ENCODE assay signal across 23 cellular contexts in the genomic region with DNA sequence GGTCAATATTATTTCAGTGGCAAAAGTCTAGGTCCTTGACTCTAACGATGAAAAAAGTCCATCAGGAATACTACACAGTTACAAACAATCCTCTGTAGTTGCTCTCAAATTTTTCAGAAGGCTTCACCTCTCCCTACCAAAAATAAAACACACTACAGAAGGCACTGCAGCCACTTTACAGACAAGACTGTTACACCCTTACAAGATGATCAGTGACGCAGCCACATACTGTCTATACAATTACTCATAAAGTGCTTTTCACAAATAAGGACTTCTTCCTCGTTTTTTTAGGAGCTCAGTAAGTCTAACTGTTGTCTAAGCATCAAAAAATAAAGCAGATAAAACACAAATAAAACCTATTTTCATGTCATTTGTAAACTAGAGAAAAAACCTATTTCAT. TPM values are rescaled to one million over a fixed set of nuclear protein-coding genes. Genes with fewer than 3 reads are reported as not detected.
DNase-seq lines count a peak whose midpoint lies in the region; ATAC-seq and TF ChIP-seq lines count a peak whose summit lies in the region.
"Had no signal": no experiment of that assay in that cellular context is flagged by ENCODE, and none has a peak within 500 bp of the region (broad histone marks: within the 10 kb centered on the region; RNA-seq: fewer than 3 reads in every experiment).

No MANE protein-coding gene starts in this region.

- peak overlapping the region; percentile 76 for H3K27ac Mint-ChIP-seq in activated T-cell treated with anti-CD3 and anti-CD28 coated beads, Interleukin-2, amount 50 U/mL, for 24 hours
- peak overlapping the region; percentile 88 for H3K27ac Mint-ChIP-seq in CD4-positive, alpha-beta T cell
- peak overlapping the region; percentile 27 for H3K27ac Mint-ChIP-seq in T-helper 17 cell
- peak overlapping the region in 8 of 9 donors; percentile 83 to 94 (median 88) for H3K27ac Mint-ChIP-seq in naive thymus-derived CD4-positive, alpha-beta T cell
- H3K27ac Mint-ChIP-seq: B cell had no signal

- H3K27me3 Mint-ChIP-seq in activated T-cell treated with anti-CD3 and anti-CD28 coated beads, Interleukin-2, amount 50 U/mL, for 24 hours: no peaks in the 10 kb centered on the region
- no peaks in the 10 kb centered on the region for H3K27me3 Mint-ChIP-seq in CD4-positive, alpha-beta T cell
- no peaks in the 10 kb centered on the region for H3K27me3 Mint-ChIP-seq in T-helper 17 cell
- H3K27me3 Mint-ChIP-seq in naive thymus-derived CD4-positive, alpha-beta T cell: no peaks in the 10 kb centered on the region
- H3K27me3 Mint-ChIP-seq: B cell had no signal

- POLR2A ChIA-PET in CD4-positive, alpha-beta T cell (lab: Charles Lee): interaction anchor here (0.8 to 3.1 kb wide), 8 partner anchors 9 to 291 kb away, joined by 3 to 20 read pairs (median 7); partner anchors contain the start of genes ADCK2, MRPS33 and NDUFB2
- POLR2A ChIA-PET in naive thymus-derived CD4-positive, alpha-beta T cell (lab: Charles Lee): interaction anchor here (1.2 to 3.0 kb wide), 7 partner anchors 16 to 291 kb away, joined by 4 to 21 read pairs (median 13); partner anchors contain the start of genes ADCK2, MRPS33 and NDUFB2

- H3K9me3 Mint-ChIP-seq in activated T-cell treated with anti-CD3 and anti-CD28 coated beads, Interleukin-2, amount 50 U/mL, for 24 hours: no peaks in the 10 kb centered on the region
- no peaks in the 10 kb centered on the region for H3K9me3 Mint-ChIP-seq in CD4-positive, alpha-beta T cell
- H3K9me3 Mint-ChIP-seq in naive thymus-derived CD4-positive, alpha-beta T cell: no peaks in the 10 kb centered on the region
- H3K9me3 Mint-ChIP-seq: CD14-positive monocyte had no signal

- ATAC-seq in CD4-positive, alpha-beta T cell (ENCODE audit: poor library complexity): peak; percentile 65
- no peak for ATAC-seq in T-helper 17 cell
- ATAC-seq in naive thymus-derived CD4-positive, alpha-beta T cell: peak; percentile 30

- H3K9me3 ChIP-seq in CD4-positive, alpha-beta T cell (ENCODE audit: control insufficient read depth, low read length): no peaks in the 10 kb centered on the region
- no peaks in the 10 kb centered on the region for H3K9me3 ChIP-seq in T-helper 17 cell (ENCODE audit: control insufficient read depth, low read length, poor library complexity, severe bottlenecking)
- no peaks in the 10 kb centered on the region for H3K9me3 ChIP-seq in naive thymus-derived CD4-positive, alpha-beta T cell (ENCODE audit: control insufficient read depth in 2 of 3, low read length in 3 of 3)

- no peak for DNase-seq in activated T-cell treated with anti-CD3 and anti-CD28 coated beads, Interleukin-2, amount 50 U/mL, for 24 hours
- no peak for DNase-seq in activated T-cell treated with anti-CD3 and anti-CD28 coated beads, Interleukin-2, amount 50 U/mL, for 1 hour
- no peak for DNase-seq in CD4-positive, alpha-beta T cell
- no peak for DNase-seq in T-helper 17 cell
- peak in 2 of 9 donors; percentile 6 to 8 for DNase-seq in naive thymus-derived CD4-positive, alpha-beta T cell
- no peak for DNase-seq in stimulated activated CD4-positive, alpha-beta T cell treated with anti-CD3 and anti-CD28 coated beads, Interleukin-1b, Interleukin-23, amount 100 ng/mL, for 48 hours
- no peak for DNase-seq in CD1c-positive myeloid dendritic cell (ENCODE audit: extremely low spot score)
- DNase-seq: EL, GOT3, HCEC 1CT, IMR-90, NCI-H1105, NCI-H146, NCI-H2029, NCI-H2227 treated with DMSO at 0.1 percent for 48 hours, NCI-H510A, RPMI8226, SHP77 had no signal

- H3K27me3 ChIP-seq in CD4-positive, alpha-beta T cell (ENCODE audit: control insufficient read depth, insufficient read depth, low read length): no peaks in the 10 kb centered on the region
- no peaks in the 10 kb centered on the region for H3K27me3 ChIP-seq in naive thymus-derived CD4-positive, alpha-beta T cell (ENCODE audit: control insufficient read depth in 2 of 2, insufficient read depth in 2 of 2, low read length in 2 of 2)

- CTCF ChIA-PET in CD4-positive, alpha-beta T cell (lab: Charles Lee): interaction anchor here (2.9 kb wide), 1 partner anchor 11 kb away, joined by 7 read pairs; no protein-coding TSS in a partner anchor
- CTCF ChIA-PET in naive thymus-derived CD4-positive, alpha-beta T cell (lab: Charles Lee): interaction anchor here (1.4 to 1.5 kb wide), 2 partner anchors 23 to 28 kb away, joined by 3 to 4 read pairs; no protein-coding TSS in a partner anchor

- H3K4me3 ChIP-seq in naive thymus-derived CD4-positive, alpha-beta T cell (ENCODE audit: low read length): no peak overlapping the region
- H3K4me3 ChIP-seq: PC-9, SK-N-MC had no signal

- no peak overlapping the region for H3K4me3 Mint-ChIP-seq in activated T-cell treated with anti-CD3 and anti-CD28 coated beads, Interleukin-2, amount 50 U/mL, for 24 hours
- peak overlapping the region; percentile 8 for H3K4me3 Mint-ChIP-seq in CD4-positive, alpha-beta T cell
- no peak overlapping the region for H3K4me3 Mint-ChIP-seq in T-helper 17 cell
- peak overlapping the region in 5 of 10 donors; percentile 1 to 69 (median 49) for H3K4me3 Mint-ChIP-seq in naive thymus-derived CD4-positive, alpha-beta T cell
- H3K4me3 Mint-ChIP-seq: B cell, CD14-positive monocyte had no signal

- intact Hi-C loops in CD4-positive, alpha-beta T cell (cut with DNase I, micrococcal nuclease): loop anchor here in 1 of 2 experiments (10.0 kb wide), 2 partner anchors 201 to 811 kb away; partner anchors contain the start of gene BRAF
- intact Hi-C loops in naive thymus-derived CD4-positive, alpha-beta T cell (cut with micrococcal nuclease): loop anchor here in 1 of 2 donors (1.0 to 2.0 kb wide), 4 partner anchors 15 to 291 kb away; partner anchors contain the start of genes ADCK2 and MRPS33

- no peak for TF ChIP-seq CTCF in CD4-positive, alpha-beta T cell (IDR thresholded peaks at IDR 0.05)

- H3K4me1 ChIP-seq in naive thymus-derived CD4-positive, alpha-beta T cell (ENCODE audit: control insufficient read depth in 2 of 2, insufficient read depth in 2 of 2, low read length in 2 of 2): peaks cover 0 to 18% of the 10 kb centered on the region in 2 donors

- H3K27ac ChIP-seq in CD4-positive, alpha-beta T cell (ENCODE audit: low read depth, low read length): peak overlapping the region; percentile 51
- H3K27ac ChIP-seq in naive thymus-derived CD4-positive, alpha-beta T cell (ENCODE audit: low read depth, low read length): peak overlapping the region; percentile 46
- H3K27ac ChIP-seq: KMS-11, PC-9, SK-N-MC had no signal

- peaks cover 12% of the 10 kb centered on the region for H3K36me3 Mint-ChIP-seq in activated T-cell treated with anti-CD3 and anti-CD28 coated beads, Interleukin-2, amount 50 U/mL, for 24 hours (ENCODE audit: low read depth)
- H3K36me3 Mint-ChIP-seq in CD4-positive, alpha-beta T cell (ENCODE audit: low read depth): no peaks in the 10 kb centered on the region
- H3K36me3 Mint-ChIP-seq in T-helper 17 cell (ENCODE audit: low read depth): no peaks in the 10 kb centered on the region
- peaks cover 0 to 2% (median 0%) of the 10 kb centered on the region in 5 donors for H3K36me3 Mint-ChIP-seq in naive thymus-derived CD4-positive, alpha-beta T cell

- H3K36me3 ChIP-seq in naive thymus-derived CD4-positive, alpha-beta T cell (ENCODE audit: control insufficient read depth in 2 of 3, insufficient read depth in 3 of 3, low read length in 3 of 3): no peaks in the 10 kb centered on the region

- H3K4me1 Mint-ChIP-seq in activated T-cell treated with anti-CD3 and anti-CD28 coated beads, Interleukin-2, amount 50 U/mL, for 24 hours (ENCODE audit: low read depth): peaks cover 34% of the 10 kb centered on the region
- peaks cover 24% of the 10 kb centered on the region for H3K4me1 Mint-ChIP-seq in CD4-positive, alpha-beta T cell (ENCODE audit: low read depth)
- H3K4me1 Mint-ChIP-seq in T-helper 17 cell: peaks cover 10% of the 10 kb centered on the region
- H3K4me1 Mint-ChIP-seq in naive thymus-derived CD4-positive, alpha-beta T cell: peaks cover 14 to 50% (median 39%) of the 10 kb centered on the region in 7 donors

RNA-seq across cellular contexts. Expression of gene NDUFB2, which starts 27.1 kb away (rescaled TPM):
- total RNA-seq in CD4-positive, alpha-beta T cell: 10 to 100 TPM; 73.7 to 84.4 TPM
- total RNA-seq in T-helper 17 cell: 100 to 1,000 TPM in 1 of 2 donors, 10 to 100 TPM in 1; 92.5 to 109 TPM
- total RNA-seq in naive thymus-derived CD4-positive, alpha-beta T cell: 100 to 1,000 TPM in 1 of 5 experiments, 10 to 100 TPM in 4; 88.3 to 184 (median 94.0) TPM
- polyA plus RNA-seq in naive thymus-derived CD4-positive, alpha-beta T cell: 100 to 1,000 TPM; 372 to 507 TPM

RNA-seq across cellular contexts. Expression of gene ADCK2, which starts 50.8 kb away (rescaled TPM):
- 10 to 100 TPM; 14.8 to 15.7 TPM for total RNA-seq in CD4-positive, alpha-beta T cell
- total RNA-seq in T-helper 17 cell: 10 to 100 TPM; 12.7 to 17.9 TPM
- 10 to 100 TPM; 15.2 to 19.0 (median 18.3) TPM for total RNA-seq in naive thymus-derived CD4-positive, alpha-beta T cell
- 10 to 100 TPM; 32.2 to 34.2 TPM for polyA plus RNA-seq in naive thymus-derived CD4-positive, alpha-beta T cell

Comparison
In these comparisons a context has a peak if more than half of its experiments do, and no peak if none do; other contexts are left out.
1. H3K27ac Mint-ChIP-seq: peak in every context shown above with its lines; median percentile 88 in naive thymus-derived CD4-positive, alpha-beta T cell; 88 in CD4-positive, alpha-beta T cell; 76 in activated T-cell treated with anti-CD3 and anti-CD28 coated beads, Interleukin-2, amount 50 U/mL, for 24 hours; 27 in T-helper 17 cell.